In the genomic region with DNA sequence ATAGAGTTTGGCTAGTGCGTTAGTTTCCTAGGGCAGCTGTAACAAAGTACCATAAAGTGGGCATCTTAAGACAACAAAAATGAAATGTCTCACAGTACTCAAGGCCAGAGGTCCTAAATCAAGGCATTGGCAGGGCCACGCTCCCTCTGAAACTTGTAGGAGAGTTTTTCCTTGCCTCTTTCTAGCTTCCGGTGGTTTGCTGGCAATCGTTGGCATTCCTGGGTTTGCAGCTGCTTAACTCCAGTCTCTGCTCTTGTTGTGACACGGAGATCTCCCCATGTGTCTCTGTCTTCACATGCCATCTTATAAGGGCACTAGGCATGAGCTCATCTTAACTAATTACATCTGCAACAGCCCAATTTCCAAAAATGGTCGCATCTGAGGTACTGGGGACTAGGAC, we compare ENCODE assay signal across 21 cellular contexts.
DNase-seq lines count a peak whose midpoint lies in the region; ATAC-seq and TF ChIP-seq lines count a peak whose summit lies in the region.
"Had no signal": no experiment of that assay in that cellular context is flagged by ENCODE, and none has a peak within 500 bp of the region (broad histone marks: within the 10 kb centered on the region; RNA-seq: fewer than 3 reads in every experiment).

No MANE protein-coding gene starts in this region.

- H2BK5ac ChIP-seq in IMR-90 (ENCODE audit: low read depth, low read length, poor library complexity, severe bottlenecking), result peak overlapping the region; percentile 76

- H3K36me3 Mint-ChIP-seq in type B pancreatic cell, result no peaks in the 10 kb centered on the region
- H3K36me3 Mint-ChIP-seq: activated CD8-positive, alpha-beta memory T cell treated with anti-CD3 and anti-CD28 coated beads, Interleukin-2, amount 10 ng/mL, durations not matched to agents 7 days and 5 days; CD4-positive, CD25-positive, alpha-beta regulatory T cell had no signal

- TF ChIP-seq POLR2A in IMR-90 (IDR thresholded peaks at IDR 0.05; ENCODE audit: low read depth, low read length), result no peak

- ATAC-seq in IMR-90 (ENCODE audit: low read depth) (no peak), thoracic aorta (ENCODE audit: insufficient number of reproducible peaks, low FRiP score, low read depth) (no peak), HG02884 (IDR thresholded peaks at IDR 0.05; ENCODE audit: unreplicated experiment) (no peak), HG03039 (IDR thresholded peaks at IDR 0.05; ENCODE audit: unreplicated experiment) (no peak)
- ATAC-seq: activated CD8-positive, alpha-beta memory T cell treated with anti-CD3 and anti-CD28 coated beads, Interleukin-2, amount 10 ng/mL, durations not matched to agents 7 days and 5 days had no signal

- intact Hi-C loops in IMR-90 (cut with micrococcal nuclease), result loop anchor here (2.0 to 10.0 kb wide), 5 partner anchors 69 to 1013 kb away; a partner anchor contains a TSS

- no peaks in the 10 kb centered on the region for H3K79me1 ChIP-seq in IMR-90 (ENCODE audit: low read depth in 1 of 2, low read length in 2 of 2)

- DNase-seq in IMR-90, result no peak
- peak; percentile 16 for DNase-seq in astrocyte of the cerebellum (ENCODE audit: low read depth)
- peak; percentile 40 for DNase-seq in glomerular visceral epithelial cell (ENCODE audit: extremely low spot score)
- DNase-seq in thoracic aorta (ENCODE audit: low spot score), result no peak
- DNase-seq in type B pancreatic cell (ENCODE audit: extremely low spot score, unreplicated experiment), result no peak
- DNase-seq: activated CD4-positive, CD25-positive, alpha-beta regulatory T cell treated with anti-CD3 and anti-CD28 coated beads, Interleukin-2, amount 50 U/mL, for 72 hours; activated CD8-positive, alpha-beta memory T cell treated with anti-CD3 and anti-CD28 coated beads, Interleukin-2, amount 10 ng/mL, durations not matched to agents 7 days and 5 days; activated gamma-delta T cell; CD4-positive, CD25-positive, alpha-beta regulatory T cell; DMS79 treated with DMSO at 0.1 percent for 48 hours; Karpas-422; kidney; NCI-H1436 treated with DMSO at 0.1 percent for 48 hours; SHP77 treated with DMSO at 0.1 percent for 48 hours; upper lobe of left lung had no signal

- H2BK20ac ChIP-seq in IMR-90 (ENCODE audit: low read depth, low read length), result peak overlapping the region; percentile 81

- no peak for TF ChIP-seq RAD21 in IMR-90 (IDR thresholded peaks at IDR 0.05; ENCODE audit: low read length)

- no peaks in the 10 kb centered on the region for H3K9me3 Mint-ChIP-seq in type B pancreatic cell
- H3K9me3 Mint-ChIP-seq: dendritic cell treated with granulocyte-macrophage colony-stimulating factor and Interleukin-4, amounts not matched to agents 40 ng/mL and 50 ng/mL, for 4 days had no signal

- H3K36me3 ChIP-seq in IMR-90 (ENCODE audit: control insufficient read depth, insufficient read depth, low read length) (no peaks in the 10 kb centered on the region), thoracic aorta (no peaks in the 10 kb centered on the region)
- H3K36me3 ChIP-seq: neutrophil, upper lobe of left lung had no signal

- peaks cover 18% of the 10 kb centered on the region for H3K4me1 ChIP-seq in IMR-90 (ENCODE audit: control insufficient read depth, insufficient read depth, low read length)
- H3K4me1 ChIP-seq in thoracic aorta (ENCODE audit: control insufficient read depth in 1 of 2, low read depth in 2 of 2), result peaks cover 28 to 63% of the 10 kb centered on the region in 2 donors

- peak overlapping the region; percentile 4; the same call in 1 of the 2 replicates for H4K5ac ChIP-seq in IMR-90 (ENCODE audit: low read depth, low read length)

- H3K27ac Mint-ChIP-seq in type B pancreatic cell, result no peak overlapping the region
- H3K27ac Mint-ChIP-seq: activated CD8-positive, alpha-beta memory T cell treated with anti-CD3 and anti-CD28 coated beads, Interleukin-2, amount 10 ng/mL, durations not matched to agents 7 days and 5 days; CD4-positive, CD25-positive, alpha-beta regulatory T cell; dendritic cell treated with granulocyte-macrophage colony-stimulating factor and Interleukin-4, amounts not matched to agents 40 ng/mL and 50 ng/mL, for 4 days had no signal

- dilution Hi-C loops in IMR-90 (cut with HindIII; ENCODE audit: low sequenced_read_pairs, unreplicated experiment), result no loop called here

- H3K27ac ChIP-seq in IMR-90 (ENCODE audit: insufficient read depth, low read length) (peak overlapping the region; percentile 36; the same call in 1 of the 2 replicates), thoracic aorta (peak overlapping the region in 1 of 2 donors; percentile 65)
- H3K27ac ChIP-seq: neutrophil, upper lobe of left lung had no signal

- peak overlapping the region; percentile 86; the same call in 1 of the 3 replicates for H2BK15ac ChIP-seq in IMR-90 (ENCODE audit: low read depth, low read length)

- TF ChIP-seq CTCF in IMR-90 (conservative IDR thresholded peaks at IDR 0.05; ENCODE audit: low read depth, low read length), result no peak
- TF ChIP-seq CTCF in astrocyte of the cerebellum (IDR thresholded peaks at IDR 0.05; ENCODE audit: low read depth, low read length, missing control alignments), result no peak
- no peak for TF ChIP-seq CTCF in thoracic aorta (IDR thresholded peaks at IDR 0.05)
- TF ChIP-seq CTCF in type B pancreatic cell (conservative IDR thresholded peaks at IDR 0.05), result no peak

- H3K18ac ChIP-seq in IMR-90 (ENCODE audit: low read depth, low read length), result peak overlapping the region; percentile 42; the same call in 1 of the 2 replicates

- POLR2A ChIA-PET in IMR-90 (lab: Charles Lee; ENCODE audit: unreplicated experiment), result no interaction called here

- H2AK9ac ChIP-seq in IMR-90 (replicated peaks; ENCODE audit: low read depth, low read length, poor library complexity), result peak overlapping the region; percentile 8

- no peak overlapping the region for H3K4me3 Mint-ChIP-seq in type B pancreatic cell
- H3K4me3 Mint-ChIP-seq: activated CD8-positive, alpha-beta memory T cell treated with anti-CD3 and anti-CD28 coated beads, Interleukin-2, amount 10 ng/mL, durations not matched to agents 7 days and 5 days; CD4-positive, CD25-positive, alpha-beta regulatory T cell; dendritic cell treated with granulocyte-macrophage colony-stimulating factor and Interleukin-4, amounts not matched to agents 40 ng/mL and 50 ng/mL, for 4 days had no signal

- H3K4ac ChIP-seq in IMR-90 (ENCODE audit: low read depth, low read length), result peak overlapping the region; percentile 69; the same call in 1 of the 2 replicates

- 86% methylated on average over 3 of the region's 6 CpGs; no CpG with 5 or more reads in 1 of the 2 experiments for WGBS in IMR-90 (ENCODE audit: extremely low coverage in 2 of 2, insufficient read length in 1 of 2), 2 experiments

- BruUV-seq in IMR-90 (replicated peaks; lab: Mats Ljungman, UMichigan), result no TSS peak

- H3K4me2 ChIP-seq in IMR-90 (ENCODE audit: low read depth, low read length), result no peak overlapping the region
- H3K4me2 ChIP-seq: hepatocyte had no signal

- H3K56ac ChIP-seq in IMR-90 (ENCODE audit: extremely low read depth, insufficient read depth, low read length), result no peak overlapping the region

- H4K20me1 ChIP-seq in IMR-90 (ENCODE audit: insufficient read depth, low read length), result no peaks in the 10 kb centered on the region

- peak overlapping the region; percentile 46 to 55 for H4K8ac ChIP-seq in IMR-90 (ENCODE audit: low read depth in 2 of 2, low read length in 2 of 2)

- in situ Hi-C loops in IMR-90 (cut with MboI; ENCODE audit: low sequenced_read_pairs), result no loop called here
- in situ Hi-C loops in astrocyte of the cerebellum (cut with HindIII; ENCODE audit: low sequenced_read_pairs), result loop anchor here (10.0 kb wide), 1 partner anchor 55 kb away; no protein-coding TSS in a partner anchor

- no peaks in the 10 kb centered on the region for H3K27me3 ChIP-seq in IMR-90 (ENCODE audit: control insufficient read depth, insufficient read depth, low read length)
- no peaks in the 10 kb centered on the region for H3K27me3 ChIP-seq in thoracic aorta (replicated peaks; ENCODE audit: insufficient read depth)
- H3K27me3 ChIP-seq: hepatocyte, neutrophil, upper lobe of left lung had no signal

- peaks cover 4% of the 10 kb centered on the region for H3K27me3 Mint-ChIP-seq in type B pancreatic cell
- H3K27me3 Mint-ChIP-seq: activated CD8-positive, alpha-beta memory T cell treated with anti-CD3 and anti-CD28 coated beads, Interleukin-2, amount 10 ng/mL, durations not matched to agents 7 days and 5 days; CD4-positive, CD25-positive, alpha-beta regulatory T cell had no signal

- no peak overlapping the region for H2AFZ ChIP-seq in IMR-90 (replicated peaks; ENCODE audit: low read length, poor library complexity)
- H2AFZ ChIP-seq: hepatocyte had no signal

- peak overlapping the region; percentile 67; the same call in 1 of the 2 replicates for H3K23ac ChIP-seq in IMR-90 (ENCODE audit: low read depth, low read length)

- peaks cover 5% of the 10 kb centered on the region for H3K9me1 ChIP-seq in IMR-90 (ENCODE audit: insufficient read depth, low read length)

- no peaks in the 10 kb centered on the region for H3K9me3 ChIP-seq in IMR-90 (ENCODE audit: control insufficient read depth, insufficient read depth, low read length)
- no peaks in the 10 kb centered on the region for H3K9me3 ChIP-seq in thoracic aorta
- H3K9me3 ChIP-seq: neutrophil, upper lobe of left lung had no signal

- peaks cover 8% of the 10 kb centered on the region for H3K4me1 Mint-ChIP-seq in type B pancreatic cell (ENCODE audit: unreplicated experiment)
- H3K4me1 Mint-ChIP-seq: activated CD8-positive, alpha-beta memory T cell treated with anti-CD3 and anti-CD28 coated beads, Interleukin-2, amount 10 ng/mL, durations not matched to agents 7 days and 5 days; CD4-positive, CD25-positive, alpha-beta regulatory T cell had no signal

- no peak overlapping the region for H3K9ac ChIP-seq in IMR-90 (ENCODE audit: low read depth, low read length)

- peak overlapping the region; percentile 51 for H2BK120ac ChIP-seq in IMR-90 (ENCODE audit: low read depth, low read length)

- CTCF ChIA-PET in IMR-90 (lab: Yijun Ruan, JAX), result no interaction called here

- H3K4me3 ChIP-seq in IMR-90 (ENCODE audit: insufficient read depth, low read depth, low read length) (no peak overlapping the region), astrocyte of the cerebellum (ENCODE audit: low read depth, low read length) (no peak overlapping the region), thoracic aorta (peak overlapping the region; percentile 47)
- H3K4me3 ChIP-seq: hepatocyte, skin epidermis, upper lobe of left lung had no signal

- peak overlapping the region; percentile 37 for H4K91ac ChIP-seq in IMR-90 (ENCODE audit: insufficient read depth, low read depth, low read length)

- H3K14ac ChIP-seq in IMR-90 (replicated peaks; ENCODE audit: low read depth, low read length), result peak overlapping the region; percentile 70

- peak overlapping the region; percentile 5 for H2AK5ac ChIP-seq in IMR-90 (ENCODE audit: low read depth, low read length)

TF ChIP-seq in IMR-90, 13 proteins besides CTCF, POLR2A, EP300 and RAD21 (continues in another document):
- no peak for TF ChIP-seq RCOR1 (IDR thresholded peaks at IDR 0.05; ENCODE audit: insufficient replicate concordance, low read length)
- no peak for TF ChIP-seq RFX5 (IDR thresholded peaks at IDR 0.05; ENCODE audit: low read depth, low read length)

Comparison
In these comparisons a context has a peak if more than half of its experiments do, and no peak if none do; other contexts are left out.
1. DNase-seq: peak in astrocyte of the cerebellum (single experiment) and glomerular visceral epithelial cell (single experiment); none in IMR-90 (single experiment), thoracic aorta (single experiment) and type B pancreatic cell (single experiment).